1 cellular context compared by ENCODE assay signal in genomic region chr16:15598648-15599190, GRCh38.
TF ChIP-seq lines count a peak whose summit lies in the region.

No MANE protein-coding gene starts in this region.

TF ChIP-seq in GM12878, 131 proteins besides CTCF, POLR2A, EP300 and RAD21:
- no peak for TF ChIP-seq LARP7 (IDR thresholded peaks at IDR 0.05)
- TF ChIP-seq RUNX3 (IDR thresholded peaks at IDR 0.05; ENCODE audit: low read length) = peak; percentile 27; the same call in 1 of the 2 replicates
- no peak for TF ChIP-seq SUPT20H (IDR thresholded peaks at IDR 0.05; ENCODE audit: borderline replicate concordance, control insufficient read depth, low read depth, low read length)
- no peak for TF ChIP-seq FOS (IDR thresholded peaks at IDR 0.05; ENCODE audit: borderline replicate concordance, extremely low read depth, insufficient read length)
- no peak for TF ChIP-seq KAT2A (conservative IDR thresholded peaks at IDR 0.05; ENCODE audit: control insufficient read depth, low read depth, low read length)
- TF ChIP-seq BMI1 (IDR thresholded peaks at IDR 0.05; ENCODE audit: borderline replicate concordance) = no peak
